Comparison of ENCODE assay signal across 31 cellular contexts in genomic region chr20:63861981-63862901, GRCh38. TPM values are rescaled to one million over a fixed set of nuclear protein-coding genes. Genes with fewer than 3 reads are reported as not detected.
"Had no signal": no experiment of that assay in that cellular context is flagged by ENCODE, and none has a peak within 500 bp of the region (broad histone marks: within the 10 kb centered on the region; RNA-seq: fewer than 3 reads in every experiment).

No MANE protein-coding gene starts in this region.

- H3K27me3 ChIP-seq: hepatocyte, right lobe of liver, upper lobe of right lung had no signal

- H3K9me3 Mint-ChIP-seq: naive B cell; neural crest cell; stimulated activated memory B cell treated with anti-CD40 and anti-IgM and Interleukin-4, amounts not matched to agents 10 μg/mL and 1 μg/mL and 100 μg/mL, for 72 hours; stimulated activated naive CD8-positive, alpha-beta T cell treated with anti-CD3 and anti-CD28 coated beads, Interleukin-15, amount 100 ng/mL, for 72 hours had no signal

- H3K4me3 ChIP-seq: gastroesophageal sphincter, hepatocyte, right lobe of liver, upper lobe of right lung had no signal

- H3K36me3 Mint-ChIP-seq: activated naive CD8-positive, alpha-beta T cell; naive B cell had no signal

- DNase-seq: activated CD4-positive, alpha-beta T cell treated with anti-CD3 and anti-CD28 coated beads for 48 hours; activated CD4-positive, alpha-beta T cell treated with anti-CD3 and anti-CD28 coated beads, Interleukin-2, amount 50 U/mL, for 48 hours; activated CD8-positive, alpha-beta memory T cell treated with anti-CD3 and anti-CD28 coated beads for 24 hours; activated effector memory CD4-positive, alpha-beta T cell treated with Interleukin-2 at 50 U/mL for 16 hours; activated naive CD4-positive, alpha-beta T cell treated with Interleukin-2 at 50 U/mL for 16 hours; anterior cingulate cortex; islet precursor cell; left cardiac atrium; left ventricle myocardium superior; naive B cell; stimulated activated CD4-positive, alpha-beta T cell treated with anti-CD3 and anti-CD28 coated beads, Interleukin-12 subunit alpha, Interleukin-12 subunit beta, amount 100 ng/mL, for 4 hours; stimulated activated CD4-positive, alpha-beta T cell treated with anti-CD3 and anti-CD28 coated beads, Interleukin-4, amount 100 ng/mL, for 1 hour; stimulated activated naive CD8-positive, alpha-beta T cell treated with anti-CD3 and anti-CD28 coated beads, Interleukin-15, amount 100 ng/mL, for 72 hours; substantia nigra; upper lobe of right lung had no signal

- ATAC-seq: activated CD4-positive, CD25-positive, alpha-beta regulatory T cell treated with anti-CD3 and anti-CD28 coated beads, Interleukin-2, amount 50 U/mL, for 24 hours; gastroesophageal sphincter; left cardiac atrium; left ventricle myocardium superior; right lobe of liver; stimulated activated memory B cell treated with anti-CD40 and anti-IgM and Interleukin-4, amounts not matched to agents 10 μg/mL and 1 μg/mL and 100 μg/mL, for 72 hours; stimulated activated naive CD8-positive, alpha-beta T cell treated with anti-CD3 and anti-CD28 coated beads, Interleukin-15, amount 100 ng/mL, for 72 hours; upper lobe of right lung had no signal

- H2AFZ ChIP-seq: hepatocyte had no signal

- H3K27ac Mint-ChIP-seq: progenitor cell of endocrine pancreas; stimulated activated naive CD8-positive, alpha-beta T cell treated with anti-CD3 and anti-CD28 coated beads, Interleukin-15, amount 100 ng/mL, for 72 hours had no signal

- H3K4me3 Mint-ChIP-seq: stimulated activated memory B cell treated with anti-CD40 and anti-IgM and Interleukin-4, amounts not matched to agents 10 μg/mL and 1 μg/mL and 100 μg/mL, for 72 hours had no signal

- H3K9me3 ChIP-seq: gastroesophageal sphincter, right lobe of liver, upper lobe of right lung had no signal

- H3K27me3 Mint-ChIP-seq: activated naive CD8-positive, alpha-beta T cell; naive B cell; progenitor cell of endocrine pancreas; stimulated activated memory B cell treated with anti-CD40 and anti-IgM and Interleukin-4, amounts not matched to agents 10 μg/mL and 1 μg/mL and 100 μg/mL, for 72 hours; stimulated activated naive CD8-positive, alpha-beta T cell treated with anti-CD3 and anti-CD28 coated beads, Interleukin-15, amount 100 ng/mL, for 72 hours had no signal

RNA-seq across cellular contexts. Expression of gene ABHD16B, which starts 0.9 kb away (rescaled TPM):
- total RNA-seq: endothelial cell of umbilical vein; fibroblast of lung; fibroblast of villous mesenchyme; gastroesophageal sphincter; hepatocyte; left cardiac atrium; left ventricle myocardium superior; lung microvascular endothelial cell; neural crest cell; omental fat pad; progenitor cell of endocrine pancreas; renal cortical epithelial cell; right lobe of liver; skeletal muscle tissue; T-helper 1 cell treated with Interleukin-12 subunit alpha and Interleukin-12 subunit beta and Interleukin-4 antibody, amounts not matched to agents 30 ng/mL and 1 ng/mL, for 36 hours; upper lobe of right lung had no signal
- polyA plus RNA-seq: endothelial cell of umbilical vein, fibroblast of lung had no signal
